ENCODE assay signal across 8 cellular contexts in the genomic region with DNA sequence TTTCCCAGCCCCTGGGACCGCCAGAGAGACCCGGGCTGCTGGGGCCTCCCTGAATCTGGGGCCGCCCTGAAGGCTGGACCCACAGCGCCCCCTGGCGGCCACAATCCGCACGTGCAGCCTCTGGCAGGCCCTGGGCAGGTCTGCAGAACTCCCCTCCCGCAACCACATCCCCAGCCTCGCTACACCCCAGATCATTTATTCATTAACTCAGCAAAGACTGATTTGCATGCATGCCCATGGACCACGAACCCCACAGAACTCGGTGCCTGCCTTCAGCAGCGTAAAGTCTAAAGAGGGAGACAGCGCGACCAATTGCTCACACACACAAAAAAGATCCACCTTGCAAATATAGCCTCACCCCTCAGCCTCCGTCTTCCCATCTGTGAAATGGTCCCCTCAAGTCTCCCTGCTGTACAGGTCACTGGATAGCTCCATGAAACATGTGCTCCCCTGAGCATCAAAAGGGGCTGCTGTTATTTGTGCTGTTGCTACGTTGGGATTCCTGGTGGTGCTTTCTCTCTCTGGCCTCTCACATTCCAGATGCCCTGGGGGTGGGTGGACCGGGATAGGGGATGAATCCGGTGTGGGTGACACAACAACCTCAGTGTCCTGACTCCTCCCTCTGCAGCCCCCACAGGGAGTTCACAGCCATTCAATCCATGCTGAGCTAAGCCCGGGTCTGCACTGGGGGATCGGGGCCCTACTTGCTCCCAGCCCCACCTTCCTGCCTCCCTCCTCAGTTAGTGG.
DNase-seq lines count a peak whose midpoint lies in the region; ATAC-seq, FAIRE-seq and TF ChIP-seq lines count a peak whose summit lies in the region.

No MANE protein-coding gene starts in this region.

- ATAC-seq in HG02610 (IDR thresholded peaks at IDR 0.05; ENCODE audit: unreplicated experiment), result peak; percentile 56

- H4K20me1 ChIP-seq in keratinocyte (ENCODE audit: control insufficient read depth, extremely low read depth, insufficient read depth, low read length), result peaks cover 2% of the 10 kb centered on the region

- H3K27me3 ChIP-seq in keratinocyte (ENCODE audit: control insufficient read depth, extremely low read depth, insufficient read depth, low read length), result peaks cover 2% of the 10 kb centered on the region

- H3K27ac ChIP-seq in keratinocyte (ENCODE audit: control insufficient read depth, insufficient read depth, low read length), result no peak overlapping the region

- no peaks in the 10 kb centered on the region for H3K36me3 ChIP-seq in keratinocyte (ENCODE audit: control insufficient read depth in 2 of 2, extremely low read depth in 1 of 2, insufficient read depth in 2 of 2, low read length in 2 of 2)

- dilution Hi-C loops in keratinocyte (cut with MboI; ENCODE audit: extremely low pct_ligation_motif_present, low sequenced_read_pairs), result no loop called here

- peak overlapping the region in 1 of 5 experiments; percentile 48 for H3K4me3 Mint-ChIP-seq in brain

- no peak overlapping the region for H3K4me2 ChIP-seq in keratinocyte (ENCODE audit: control insufficient read depth, extremely low read depth, insufficient read depth, low read depth, low read length)

- H3K27me3 Mint-ChIP-seq in brain, result peaks cover 11% of the 10 kb centered on the region

- DNase-seq in NCI-H1105 treated with DMSO at 0.1 percent for 48 hours (lab: John Stamatoyannopoulos, UW), result peak; percentile 23
- DNase-seq in NCI-H1105 (lab: John Stamatoyannopoulos, UW), result no peak
- DNase-seq in NCI-H1694 (lab: John Stamatoyannopoulos, UW), result peak; percentile 65
- DNase-seq in UCSD-AML1 (lab: John Stamatoyannopoulos, UW; ENCODE audit: unreplicated experiment), result peak; percentile 81
- DNase-seq in keratinocyte (ENCODE audit: low read depth, low spot score), result no peak
- DNase-seq in stimulated activated CD4-positive, alpha-beta T cell treated with anti-CD3 and anti-CD28 coated beads, Interleukin-1b, Interleukin-23, amount 100 ng/mL, for 4 hours (ENCODE audit: low read depth in 2 of 2), result peak; percentile 80 to 82

- H3K79me2 ChIP-seq in keratinocyte (ENCODE audit: control insufficient read depth, insufficient read depth, low read length), result no peaks in the 10 kb centered on the region

- peaks cover 5% of the 10 kb centered on the region for H3K36me3 Mint-ChIP-seq in brain

- peaks cover 46% of the 10 kb centered on the region for H3K4me1 Mint-ChIP-seq in brain

- H3K4me3 ChIP-seq in keratinocyte (ENCODE audit: control insufficient read depth in 2 of 3, extremely low read depth in 1 of 3, insufficient read depth in 2 of 3, low read depth in 1 of 3, low read length in 3 of 3), result no peak overlapping the region

- peaks cover 16 to 30% (median 17%) of the 10 kb centered on the region in 5 experiments for H3K9me3 Mint-ChIP-seq in brain

- TF ChIP-seq CTCF in brain (conservative IDR thresholded peaks at IDR 0.05), result peak; percentile 98 to 99
- TF ChIP-seq CTCF in keratinocyte (optimal IDR thresholded peaks at IDR 0.05 in 1 of 3, IDR thresholded peaks at IDR 0.05 in 1 of 3, conservative IDR thresholded peaks at IDR 0.05 in 1 of 3; ENCODE audit: extremely low read depth in 1 of 3, insufficient read depth in 2 of 3, low read length in 3 of 3), result peak; percentile 89 to 98 (median 91)

- no peak overlapping the region for H2AFZ ChIP-seq in keratinocyte (ENCODE audit: control insufficient read depth, low read length)

- H3K9me3 ChIP-seq in keratinocyte (ENCODE audit: control insufficient read depth, low read depth, low read length), result peaks cover 6% of the 10 kb centered on the region

- H3K9me1 ChIP-seq in keratinocyte (ENCODE audit: control insufficient read depth, extremely low read depth, insufficient read depth, low read length), result no peaks in the 10 kb centered on the region

- peak overlapping the region; percentile 57 to 84 (median 76) for H3K27ac Mint-ChIP-seq in brain

- H3K4me1 ChIP-seq in keratinocyte (ENCODE audit: control insufficient read depth, extremely low read depth, insufficient read depth, low read length), result peaks cover 4% of the 10 kb centered on the region

- H3K9ac ChIP-seq in keratinocyte (ENCODE audit: control insufficient read depth, extremely low read depth, insufficient read depth, low read length), result no peak overlapping the region

- FAIRE-seq in keratinocyte (lab: Jason Lieb, UNC), result no peak

Comparison
In these comparisons a context has a peak if more than half of its experiments do, and no peak if none do; other contexts are left out.
1. DNase-seq: peak in NCI-H1105 treated with DMSO at 0.1 percent for 48 hours (single experiment), NCI-H1694 (single experiment), UCSD-AML1 (single experiment) and stimulated activated CD4-positive, alpha-beta T cell treated with anti-CD3 and anti-CD28 coated beads, Interleukin-1b, Interleukin-23, amount 100 ng/mL, for 4 hours (2 of 2); none in NCI-H1105 (single experiment) and keratinocyte (single experiment).